ENCODE assay signal across 8 cellular contexts in genomic region chr6:52993461-52993860, GRCh38. TPM values are rescaled to one million over a fixed set of nuclear protein-coding genes. Genes with fewer than 3 reads are reported as not detected.
DNase-seq lines count a peak whose midpoint lies in the region; ATAC-seq and TF ChIP-seq lines count a peak whose summit lies in the region.

No MANE protein-coding gene starts in this region.

- POLR2A ChIA-PET in activated CD8-positive, alpha-beta T cell treated with anti-CD3 and anti-CD28 coated beads, Interleukin-2, amount 10 ng/mL, durations not matched to agents 7 days and 5 days (lab: Charles Lee): no interaction called here

- H3K27ac ChIP-seq in gastroesophageal sphincter: peak overlapping the region; percentile 84 to 94 (median 88)
- H3K27ac ChIP-seq in gastrocnemius medialis: peak overlapping the region; percentile 85 to 93 (median 92)

- H3K27me3 Mint-ChIP-seq in activated CD8-positive, alpha-beta T cell treated with anti-CD3 and anti-CD28 coated beads, Interleukin-2, amount 10 ng/mL, durations not matched to agents 7 days and 5 days (ENCODE audit: low read depth): peaks cover 17% of the 10 kb centered on the region

- H3K27me3 ChIP-seq in gastroesophageal sphincter (no peaks in the 10 kb centered on the region), gastrocnemius medialis (no peaks in the 10 kb centered on the region)

- H3K36me3 ChIP-seq in gastroesophageal sphincter: peaks cover 0 to 13% of the 10 kb centered on the region in 2 donors
- no peaks in the 10 kb centered on the region for H3K36me3 ChIP-seq in gastrocnemius medialis

- peaks cover 28% of the 10 kb centered on the region for H3K4me1 Mint-ChIP-seq in activated CD8-positive, alpha-beta T cell treated with anti-CD3 and anti-CD28 coated beads, Interleukin-2, amount 10 ng/mL, durations not matched to agents 7 days and 5 days (ENCODE audit: low read depth)

- H3K4me3 ChIP-seq in gastroesophageal sphincter (peak overlapping the region; percentile 57 to 90), gastrocnemius medialis (peak overlapping the region; percentile 70 to 88 (median 85))

- H3K9me3 ChIP-seq in gastroesophageal sphincter: no peaks in the 10 kb centered on the region
- no peaks in the 10 kb centered on the region for H3K9me3 ChIP-seq in gastrocnemius medialis

- no peak overlapping the region for H3K27ac Mint-ChIP-seq in activated CD8-positive, alpha-beta T cell treated with anti-CD3 and anti-CD28 coated beads, Interleukin-2, amount 10 ng/mL, durations not matched to agents 7 days and 5 days

- TF ChIP-seq POLR2A in gastroesophageal sphincter (IDR thresholded peaks at IDR 0.05) (no peak), gastrocnemius medialis (IDR thresholded peaks at IDR 0.05) (no peak)

- peak; percentile 12 for DNase-seq in HCEC 1CT
- DNase-seq in activated CD8-positive, alpha-beta T cell treated with anti-CD3 and anti-CD28 coated beads, Interleukin-2, amount 10 ng/mL, durations not matched to agents 7 days and 5 days: no peak
- no peak for DNase-seq in gastrocnemius medialis
- DNase-seq in NCI-H1694 treated with DMSO at 0.1 percent for 48 hours (lab: John Stamatoyannopoulos, UW): no peak
- no peak for DNase-seq in left colon

- no peak for ATAC-seq in activated CD8-positive, alpha-beta T cell treated with anti-CD3 and anti-CD28 coated beads, Interleukin-2, amount 10 ng/mL, durations not matched to agents 7 days and 5 days
- ATAC-seq in gastroesophageal sphincter (no peak), gastrocnemius medialis (no peak), HG02885 (IDR thresholded peaks at IDR 0.05; ENCODE audit: poor library complexity, unreplicated experiment) (no peak), HG03025 (IDR thresholded peaks at IDR 0.05; ENCODE audit: low FRiP score, unreplicated experiment) (no peak), left colon (no peak)

- H3K9me3 Mint-ChIP-seq in activated CD8-positive, alpha-beta T cell treated with anti-CD3 and anti-CD28 coated beads, Interleukin-2, amount 10 ng/mL, durations not matched to agents 7 days and 5 days (ENCODE audit: insufficient read depth): no peaks in the 10 kb centered on the region

- WGBS in gastroesophageal sphincter (ENCODE audit: low coverage in 1 of 2), 2 donors: 17 to 31% methylated on average over 2 of the region's 2 CpGs

- H3K4me3 Mint-ChIP-seq in activated CD8-positive, alpha-beta T cell treated with anti-CD3 and anti-CD28 coated beads, Interleukin-2, amount 10 ng/mL, durations not matched to agents 7 days and 5 days: peak overlapping the region; percentile 27

- CTCF ChIA-PET in activated CD8-positive, alpha-beta T cell treated with anti-CD3 and anti-CD28 coated beads, Interleukin-2, amount 10 ng/mL, durations not matched to agents 7 days and 5 days (lab: Charles Lee): interaction anchor here (0.7 to 3.8 kb wide), 3 partner anchors 9 to 725 kb away, joined by 3 to 39 read pairs (median 10); no protein-coding TSS in a partner anchor

- in situ Hi-C loops in gastrocnemius medialis (cut with MboI; ENCODE audit: low sequenced_read_pairs in 4 of 4): loop anchor here in 2 of 4 donors (10.0 to 25.0 kb wide), 2 partner anchors 551 to 581 kb away; partner anchors contain the start of genes EFHC1 (in 2 of the 2) and GCLC (in 1 of the 2)

- intact Hi-C loops in gastrocnemius medialis (cut with DNase I; ENCODE audit: low total_unique reads) (loop anchor here (10.0 kb wide), 5 partner anchors 361 to 731 kb away; partner anchors contain the start of genes KLHL31 and MCM3), left colon (cut with DNase I, micrococcal nuclease) (no loop called here)

- no peak for TF ChIP-seq EP300 in gastroesophageal sphincter (IDR thresholded peaks at IDR 0.05)

- H3K36me3 Mint-ChIP-seq in activated CD8-positive, alpha-beta T cell treated with anti-CD3 and anti-CD28 coated beads, Interleukin-2, amount 10 ng/mL, durations not matched to agents 7 days and 5 days (ENCODE audit: low read depth): peaks cover 3% of the 10 kb centered on the region

- H3K4me1 ChIP-seq in gastroesophageal sphincter: peaks cover 4 to 43% (median 6%) of the 10 kb centered on the region in 3 donors
- H3K4me1 ChIP-seq in gastrocnemius medialis: peaks cover 10 to 16% of the 10 kb centered on the region in 2 donors

- TF ChIP-seq CTCF in gastroesophageal sphincter (IDR thresholded peaks at IDR 0.05): no peak
- no peak for TF ChIP-seq CTCF in gastrocnemius medialis (IDR thresholded peaks at IDR 0.05 in 4 of 5, conservative IDR thresholded peaks at IDR 0.05 in 1 of 5)

RNA-seq across cellular contexts. Expression of gene GSTA4, which starts 1.6 kb away (rescaled TPM):
- 1 to 10 TPM; 2.9 to 3.5 TPM for total RNA-seq in activated CD8-positive, alpha-beta T cell treated with anti-CD3 and anti-CD28 coated beads, Interleukin-2, amount 10 ng/mL, durations not matched to agents 7 days and 5 days
- total RNA-seq in gastroesophageal sphincter (10 to 100 TPM; 19.3 to 40.4 (median 26.9) TPM), gastrocnemius medialis (10 to 100 TPM in 2 of 4 donors, 1 to 10 TPM in 2; 3.5 to 11.6 (median 10.0) TPM), left colon (10 to 100 TPM; 14.1 to 15.2 TPM)
